Comparison of ENCODE assay signal across 22 cellular contexts in genomic region chr7:111096997-111097396, GRCh38. TPM values are rescaled to one million over a fixed set of nuclear protein-coding genes. Genes with fewer than 3 reads are reported as not detected.
DNase-seq lines count a peak whose midpoint lies in the region; ATAC-seq and TF ChIP-seq lines count a peak whose summit lies in the region.
"Had no signal": no experiment of that assay in that cellular context is flagged by ENCODE, and none has a peak within 500 bp of the region (broad histone marks: within the 10 kb centered on the region; RNA-seq: fewer than 3 reads in every experiment).

No MANE protein-coding gene starts in this region.

- no peaks in the 10 kb centered on the region for H3K79me2 ChIP-seq in SK-N-SH (ENCODE audit: insufficient read depth)
- H3K79me2 ChIP-seq in mammary epithelial cell (ENCODE audit: insufficient read depth, low read length) = no peaks in the 10 kb centered on the region

- H3K9ac ChIP-seq in subcutaneous abdominal adipose tissue (ENCODE audit: low read length in 5 of 5) (peak overlapping the region in 1 of 5 donors; percentile 49), SK-N-SH (no peak overlapping the region), mammary epithelial cell (ENCODE audit: insufficient read depth, low read length) (no peak overlapping the region)

- TF ChIP-seq RAD21 in SK-N-SH (IDR thresholded peaks at IDR 0.05; ENCODE audit: low read length) = no peak

- H3K9me3 ChIP-seq in subcutaneous abdominal adipose tissue (ENCODE audit: control insufficient read depth in 5 of 5, low read length in 5 of 5) (no peaks in the 10 kb centered on the region), SK-N-SH (no peaks in the 10 kb centered on the region), mammary epithelial cell (replicated peaks; ENCODE audit: insufficient read depth, low read length) (no peaks in the 10 kb centered on the region)
- H3K9me3 ChIP-seq: gastroesophageal sphincter, lower lobe of right lung, prostate gland had no signal

- 94% methylated on average over 3 of the region's 3 CpGs for WGBS in SK-N-SH (ENCODE audit: low lambda C conversion rate)
- 77% methylated on average over 3 of the region's 3 CpGs for WGBS in mammary epithelial cell (ENCODE audit: low coverage, missing lambda C conversion rate)

- peak overlapping the region; percentile 6 for H3K27ac ChIP-seq in subcutaneous abdominal adipose tissue (ENCODE audit: low read depth, low read length)
- H3K27ac ChIP-seq in SK-N-SH (ENCODE audit: low read depth in 2 of 2, low read length in 1 of 2) = peak overlapping the region in 1 of 2 experiments; percentile 88; a peak in 2 of 4 replicates
- H3K27ac ChIP-seq in mammary epithelial cell (ENCODE audit: insufficient read depth, low read depth, low read length) = no peak overlapping the region
- H3K27ac ChIP-seq: gastroesophageal sphincter, lower lobe of right lung, prostate gland had no signal

- BruUV-seq in mammary epithelial cell (replicated peaks; lab: Mats Ljungman, UMichigan) = no TSS peak

- H4K20me1 ChIP-seq in SK-N-SH (ENCODE audit: insufficient read depth) = no peaks in the 10 kb centered on the region
- H4K20me1 ChIP-seq in mammary epithelial cell (ENCODE audit: insufficient read depth, low read length) = no peaks in the 10 kb centered on the region

- H3K36me3 Mint-ChIP-seq in activated naive CD4-positive, alpha-beta T cell treated with anti-CD3 and anti-CD28 coated beads, Interleukin-2, amount 50 U/mL, for 24 hours = peaks cover 31% of the 10 kb centered on the region
- H3K36me3 Mint-ChIP-seq: IgD-negative memory B cell had no signal

- H3K27me3 Mint-ChIP-seq in activated naive CD4-positive, alpha-beta T cell treated with anti-CD3 and anti-CD28 coated beads, Interleukin-2, amount 50 U/mL, for 24 hours = no peaks in the 10 kb centered on the region
- H3K27me3 Mint-ChIP-seq: IgD-negative memory B cell had no signal

- TF ChIP-seq CTCF in SK-N-SH (IDR thresholded peaks at IDR 0.05) (no peak), mammary epithelial cell (conservative IDR thresholded peaks at IDR 0.05 in 1 of 2, IDR thresholded peaks at IDR 0.05 in 1 of 2; ENCODE audit: extremely low read depth in 1 of 2, insufficient read depth in 1 of 2, low read depth in 1 of 2, low read length in 2 of 2) (no peak)

- H2AFZ ChIP-seq in SK-N-SH (ENCODE audit: low read depth) = no peak overlapping the region
- no peak overlapping the region for H2AFZ ChIP-seq in mammary epithelial cell (ENCODE audit: low read depth, low read length)

- H3K4me1 ChIP-seq in subcutaneous abdominal adipose tissue (ENCODE audit: control insufficient read depth in 5 of 5, insufficient read depth in 5 of 5, low read length in 5 of 5) = peaks cover 0 to 29% (median 19%) of the 10 kb centered on the region in 5 donors
- peaks cover 0 to 33% of the 10 kb centered on the region in 2 experiments; a peak in 3 of 4 replicates for H3K4me1 ChIP-seq in SK-N-SH (ENCODE audit: control insufficient read depth in 1 of 2, insufficient read depth in 2 of 2, low read depth in 1 of 2, low read length in 1 of 2)
- H3K4me1 ChIP-seq in mammary epithelial cell (ENCODE audit: insufficient read depth, low read length) = no peaks in the 10 kb centered on the region
- H3K4me1 ChIP-seq: lower lobe of right lung, prostate gland had no signal

- POLR2A ChIA-PET in SK-N-SH (lab: Yijun Ruan, JAX) = no interaction called here

- DNase-seq in activated naive CD4-positive, alpha-beta T cell treated with anti-CD3 and anti-CD28 coated beads, Interleukin-2, amount 50 U/mL, for 16 hours = no peak
- DNase-seq in SK-N-DZ (ENCODE audit: low spot score) = peak; percentile 68
- peak; percentile 85 for DNase-seq in iPS DF 19.7 (ENCODE audit: low read depth, low spot score)
- DNase-seq in SK-N-SH = no peak
- no peak for DNase-seq in mammary epithelial cell
- DNase-seq: activated CD4-positive, alpha-beta T cell treated with anti-CD3 and anti-CD28 coated beads for 4 hours; activated T-cell treated with anti-CD3 and anti-CD28 coated beads for 4 hours; COR-L47; GOT3; lower lobe of right lung; NCI-H2029; NCI-H510A; SIG-M5; stimulated activated CD4-positive, alpha-beta T cell treated with anti-CD3 and anti-CD28 coated beads, Interleukin-2, amount 100 ng/mL, for 48 hours; substantia nigra had no signal

- in situ Hi-C loops in mammary epithelial cell (cut with MboI; ENCODE audit: low sequenced_read_pairs in 2 of 2) = loop anchor here in 1 of 2 donors (25.0 kb wide), 2 partner anchors 390 to 640 kb away; no protein-coding TSS in a partner anchor

- H3K4me1 Mint-ChIP-seq in activated naive CD4-positive, alpha-beta T cell treated with anti-CD3 and anti-CD28 coated beads, Interleukin-2, amount 50 U/mL, for 24 hours = peaks cover 74% of the 10 kb centered on the region

- H3K4me2 ChIP-seq in SK-N-SH = no peak overlapping the region
- no peak overlapping the region for H3K4me2 ChIP-seq in mammary epithelial cell (ENCODE audit: insufficient read depth, low read depth, low read length)

- H3K4me3 Mint-ChIP-seq in activated naive CD4-positive, alpha-beta T cell treated with anti-CD3 and anti-CD28 coated beads, Interleukin-2, amount 50 U/mL, for 24 hours = peak overlapping the region; percentile 96
- H3K4me3 Mint-ChIP-seq: IgD-negative memory B cell had no signal

- no peak for ATAC-seq in GM21390 (IDR thresholded peaks at IDR 0.05; ENCODE audit: unreplicated experiment)
- ATAC-seq: esophagus mucosa, gastroesophageal sphincter, lower lobe of right lung had no signal

- intact Hi-C loops in mammary epithelial cell (cut with micrococcal nuclease) = no loop called here

- no peaks in the 10 kb centered on the region for H3K9me3 Mint-ChIP-seq in activated naive CD4-positive, alpha-beta T cell treated with anti-CD3 and anti-CD28 coated beads, Interleukin-2, amount 50 U/mL, for 24 hours
- H3K9me3 Mint-ChIP-seq: IgD-negative memory B cell had no signal

- dilution Hi-C loops in mammary epithelial cell (cut with HindIII; ENCODE audit: low sequenced_read_pairs) = no loop called here

- TF ChIP-seq EP300 in SK-N-SH (IDR thresholded peaks at IDR 0.05; ENCODE audit: borderline replicate concordance in 1 of 2, low read depth in 1 of 2, low read length in 1 of 2) = no peak

- H3F3A ChIP-seq in SK-N-SH (replicated peaks; ENCODE audit: insufficient read depth) = no peaks in the 10 kb centered on the region

- H3K27me3 ChIP-seq in subcutaneous abdominal adipose tissue (ENCODE audit: control insufficient read depth in 5 of 5, insufficient read depth in 4 of 5, low read length in 5 of 5) (no peaks in the 10 kb centered on the region), SK-N-SH (ENCODE audit: insufficient read depth) (no peaks in the 10 kb centered on the region), mammary epithelial cell (ENCODE audit: insufficient read depth, low read length) (no peaks in the 10 kb centered on the region)
- H3K27me3 ChIP-seq: gastroesophageal sphincter had no signal

- no peaks in the 10 kb centered on the region for H3K9me2 ChIP-seq in SK-N-SH

- no peaks in the 10 kb centered on the region for H3K36me3 ChIP-seq in subcutaneous abdominal adipose tissue (ENCODE audit: control insufficient read depth in 5 of 5, insufficient read depth in 5 of 5, low read length in 5 of 5)
- peaks cover 0 to 28% of the 10 kb centered on the region in 2 experiments for H3K36me3 ChIP-seq in SK-N-SH (replicated peaks in 1 of 2; ENCODE audit: control insufficient read depth in 1 of 2, insufficient read depth in 2 of 2, low read length in 1 of 2)
- no peaks in the 10 kb centered on the region for H3K36me3 ChIP-seq in mammary epithelial cell (ENCODE audit: insufficient read depth, low read length)
- H3K36me3 ChIP-seq: gastroesophageal sphincter, lower lobe of right lung, prostate gland had no signal

- no peak overlapping the region for H3K4me3 ChIP-seq in subcutaneous abdominal adipose tissue (ENCODE audit: low read depth in 1 of 5, low read length in 5 of 5)
- H3K4me3 ChIP-seq in SK-N-SH (ENCODE audit: low read depth in 2 of 2, low read length in 1 of 2) = no peak overlapping the region
- no peak overlapping the region for H3K4me3 ChIP-seq in mammary epithelial cell (replicated peaks in 1 of 3; ENCODE audit: insufficient read depth in 1 of 3, low read depth in 2 of 3, low read length in 3 of 3)
- H3K4me3 ChIP-seq: gastroesophageal sphincter, lower lobe of right lung, prostate gland had no signal

- CTCF ChIA-PET in SK-N-SH (lab: Yijun Ruan, JAX) (interaction anchor here (0.7 to 1.7 kb wide), 4 partner anchors 31 to 639 kb away, joined by 3 to 5 read pairs (median 4); no protein-coding TSS in a partner anchor), mammary epithelial cell (lab: Charles Lee; ENCODE audit: low non-redundant PET) (no interaction called here)

- H3K27ac Mint-ChIP-seq in activated naive CD4-positive, alpha-beta T cell treated with anti-CD3 and anti-CD28 coated beads, Interleukin-2, amount 50 U/mL, for 24 hours = peak overlapping the region; percentile 81
- H3K27ac Mint-ChIP-seq: IgD-negative memory B cell had no signal

TF ChIP-seq in SK-N-SH, 30 proteins besides CTCF, POLR2A, EP300 and RAD21:
- no peak for TF ChIP-seq TEAD4 (IDR thresholded peaks at IDR 0.05; ENCODE audit: borderline replicate concordance, insufficient read depth)

RNA-seq across cellular contexts. Expression of gene LRRN3, which starts 6.1 kb away (rescaled TPM):
- 152 and 177 TPM in 2 replicates for polyA plus RNA-seq in SK-N-DZ (2014; cell fraction: cytosol; rRNA removed)
- 77.9 and 99.7 TPM in 2 replicates for polyA plus RNA-seq in SK-N-DZ (2014; cell fraction: nucleus; rRNA removed)
- polyA plus RNA-seq in SK-N-SH (2012; rRNA removed) = 2.1 and 4.1 TPM in 2 replicates
- 5.1 and 6.0 TPM in 2 replicates for polyA plus RNA-seq in SK-N-SH (2012; cell fraction: cytosol; rRNA removed)
- 1.3 and 2.1 TPM in 2 replicates for polyA plus RNA-seq in SK-N-SH (2012; cell fraction: nucleus; rRNA removed)
- total RNA-seq in mammary epithelial cell = under 1 TPM in 1 of 2 donors, not detected in 1; 0.33 TPM
- polyA plus RNA-seq in mammary epithelial cell = 0.02 TPM
- not detected for polyA minus RNA-seq in mammary epithelial cell
- total RNA-seq: esophagus mucosa had no signal

Comparison
In these comparisons a context has a peak if more than half of its experiments do, and no peak if none do; other contexts are left out.
1. DNase-seq: peak in SK-N-DZ (single experiment) and iPS DF 19.7 (single experiment); none in activated naive CD4-positive, alpha-beta T cell treated with anti-CD3 and anti-CD28 coated beads, Interleukin-2, amount 50 U/mL, for 16 hours (single experiment), SK-N-SH (single experiment) and mammary epithelial cell (single experiment).